ENCODE assay signal across 8 cellular contexts in genomic region chr9:130053109-130053503, GRCh38. TPM values are rescaled to one million over a fixed set of nuclear protein-coding genes. Genes with fewer than 3 reads are reported as not detected.
DNase-seq lines count a peak whose midpoint lies in the region; ATAC-seq and TF ChIP-seq lines count a peak whose summit lies in the region.

No MANE protein-coding gene starts in this region.

- no peaks in the 10 kb centered on the region for H4K20me1 ChIP-seq in GM23338 (replicated peaks; ENCODE audit: insufficient read depth)

- H3F3A ChIP-seq in GM23338 (replicated peaks; ENCODE audit: low read depth) = 0 out of 2 replicates have a peak, but pooled peaks cover 7% of the 10 kb centered on the region

- H3K36me3 ChIP-seq in GM23338 (ENCODE audit: insufficient read depth) = no peaks in the 10 kb centered on the region
- peaks cover 0 to 4% of the 10 kb centered on the region in 2 donors for H3K36me3 ChIP-seq in gastroesophageal sphincter
- peaks cover 3% of the 10 kb centered on the region for H3K36me3 ChIP-seq in skeletal muscle satellite cell (ENCODE audit: insufficient read depth, low read length)

- H3K4me1 ChIP-seq in GM23338 (ENCODE audit: insufficient read depth) (peaks cover 32% of the 10 kb centered on the region; the same call in 1 of the 2 replicates), gastroesophageal sphincter (peaks cover 0 to 44% (median 11%) of the 10 kb centered on the region in 3 donors), skeletal muscle satellite cell (ENCODE audit: control insufficient read depth, insufficient read depth, low read length) (peaks cover 3% of the 10 kb centered on the region)

- no peaks in the 10 kb centered on the region for H3K9me3 ChIP-seq in gastroesophageal sphincter
- no peaks in the 10 kb centered on the region for H3K9me3 ChIP-seq in skeletal muscle satellite cell (replicated peaks; ENCODE audit: low read length)

- no peaks in the 10 kb centered on the region for H3K27me3 ChIP-seq in GM23338 (ENCODE audit: insufficient read depth)
- H3K27me3 ChIP-seq in gastroesophageal sphincter = no peaks in the 10 kb centered on the region
- H3K27me3 ChIP-seq in skeletal muscle satellite cell (ENCODE audit: control insufficient read depth, insufficient read depth, low read length) = no peaks in the 10 kb centered on the region

- no peak for TF ChIP-seq POLR2A in gastroesophageal sphincter (IDR thresholded peaks at IDR 0.05)

- peak overlapping the region; percentile 98 for H2AFZ ChIP-seq in GM23338

- peak overlapping the region; percentile 96 for H3K4me3 Mint-ChIP-seq in GM23338
- peak overlapping the region; percentile 92 for H3K4me3 Mint-ChIP-seq in WTC11

- H3K9me2 ChIP-seq in GM23338 (ENCODE audit: insufficient read depth) = no peaks in the 10 kb centered on the region

- ATAC-seq in GM23338 = no peak
- no peak for ATAC-seq in WTC11
- no peak for ATAC-seq in gastroesophageal sphincter

- H3K4me2 ChIP-seq in GM23338 (peak overlapping the region; percentile 94), skeletal muscle satellite cell (ENCODE audit: low read length) (peak overlapping the region; percentile 92)

- DNase-seq in GM23338 (ENCODE audit: low spot score) (no peak), WTC11 (ENCODE audit: low spot score) (no peak), NCI-H2081 treated with DMSO at 0.1 percent for 48 hours (lab: John Stamatoyannopoulos, UW) (no peak), head of caudate nucleus (no peak), amniotic stem cell (lab: John Stamatoyannopoulos, UW) (no peak), putamen (ENCODE audit: low spot score) (no peak)

- POLR2A ChIA-PET in WTC11 (lab: Charles Lee) = interaction anchor here (0.7 to 1.0 kb wide), 2 partner anchors 9 to 218 kb away, joined by 4 read pairs; no protein-coding TSS in a partner anchor

- H3K27ac ChIP-seq in GM23338 (ENCODE audit: low read depth) (peak overlapping the region; percentile 79), gastroesophageal sphincter (peak overlapping the region; percentile 27 to 95 (median 92))

- TF ChIP-seq CTCF in GM23338 (conservative IDR thresholded peaks at IDR 0.05; ENCODE audit: low read depth in 2 of 2) (no peak), WTC11 (IDR thresholded peaks at IDR 0.05) (no peak), gastroesophageal sphincter (IDR thresholded peaks at IDR 0.05) (no peak)

- H3K36me3 Mint-ChIP-seq in GM23338 (ENCODE audit: low read depth) = no peaks in the 10 kb centered on the region; the same call in 2 of the 3 replicates
- no peaks in the 10 kb centered on the region for H3K36me3 Mint-ChIP-seq in WTC11

- peaks cover 14% of the 10 kb centered on the region for H3K4me1 Mint-ChIP-seq in GM23338
- peaks cover 34% of the 10 kb centered on the region for H3K4me1 Mint-ChIP-seq in WTC11

- CTCF ChIA-PET in WTC11 (lab: Charles Lee) = interaction anchor here (0.7 to 1.8 kb wide), 9 partner anchors 10 to 380 kb away, joined by 3 to 5 read pairs (median 4); partner anchors contain the start of gene FNBP1

- intact Hi-C loops in head of caudate nucleus (cut with DNase I) = no loop called here

- H3K9me3 Mint-ChIP-seq in GM23338 (no peaks in the 10 kb centered on the region), WTC11 (no peaks in the 10 kb centered on the region)

- WGBS in gastroesophageal sphincter (ENCODE audit: low coverage in 1 of 2), 2 donors = 3 to 14% methylated on average over 6 to 9 of the region's 9 CpGs

- H3K27ac Mint-ChIP-seq in GM23338 (peak overlapping the region; percentile 72), WTC11 (peak overlapping the region; percentile 68)

- H3K79me2 ChIP-seq in GM23338 (replicated peaks; ENCODE audit: insufficient read depth) = peaks cover 48% of the 10 kb centered on the region

- no peak for TF ChIP-seq EP300 in gastroesophageal sphincter (IDR thresholded peaks at IDR 0.05)

- H3K27me3 Mint-ChIP-seq in GM23338 (ENCODE audit: insufficient read depth, low read depth, poor library complexity) (peaks cover 3% of the 10 kb centered on the region), WTC11 (ENCODE audit: low read depth) (no peaks in the 10 kb centered on the region)

- H3K4me3 ChIP-seq in GM23338 (peak overlapping the region; percentile 98), gastroesophageal sphincter (peak overlapping the region; percentile 85 to 88), skeletal muscle satellite cell (ENCODE audit: low read length) (peak overlapping the region; percentile 98)

- H3K9ac ChIP-seq in skeletal muscle satellite cell (ENCODE audit: low read depth, low read length) = peak overlapping the region; percentile 98

TF ChIP-seq in WTC11, 78 proteins besides CTCF, POLR2A, EP300 and RAD21:
- no peak for TF ChIP-seq EMX1 (CRISPR knock-in tag; IDR thresholded peaks at IDR 0.05)
- no peak for TF ChIP-seq ZNF219 (CRISPR knock-in tag; IDR thresholded peaks at IDR 0.05; ENCODE audit: borderline replicate concordance)
- TF ChIP-seq, protein P1, sequence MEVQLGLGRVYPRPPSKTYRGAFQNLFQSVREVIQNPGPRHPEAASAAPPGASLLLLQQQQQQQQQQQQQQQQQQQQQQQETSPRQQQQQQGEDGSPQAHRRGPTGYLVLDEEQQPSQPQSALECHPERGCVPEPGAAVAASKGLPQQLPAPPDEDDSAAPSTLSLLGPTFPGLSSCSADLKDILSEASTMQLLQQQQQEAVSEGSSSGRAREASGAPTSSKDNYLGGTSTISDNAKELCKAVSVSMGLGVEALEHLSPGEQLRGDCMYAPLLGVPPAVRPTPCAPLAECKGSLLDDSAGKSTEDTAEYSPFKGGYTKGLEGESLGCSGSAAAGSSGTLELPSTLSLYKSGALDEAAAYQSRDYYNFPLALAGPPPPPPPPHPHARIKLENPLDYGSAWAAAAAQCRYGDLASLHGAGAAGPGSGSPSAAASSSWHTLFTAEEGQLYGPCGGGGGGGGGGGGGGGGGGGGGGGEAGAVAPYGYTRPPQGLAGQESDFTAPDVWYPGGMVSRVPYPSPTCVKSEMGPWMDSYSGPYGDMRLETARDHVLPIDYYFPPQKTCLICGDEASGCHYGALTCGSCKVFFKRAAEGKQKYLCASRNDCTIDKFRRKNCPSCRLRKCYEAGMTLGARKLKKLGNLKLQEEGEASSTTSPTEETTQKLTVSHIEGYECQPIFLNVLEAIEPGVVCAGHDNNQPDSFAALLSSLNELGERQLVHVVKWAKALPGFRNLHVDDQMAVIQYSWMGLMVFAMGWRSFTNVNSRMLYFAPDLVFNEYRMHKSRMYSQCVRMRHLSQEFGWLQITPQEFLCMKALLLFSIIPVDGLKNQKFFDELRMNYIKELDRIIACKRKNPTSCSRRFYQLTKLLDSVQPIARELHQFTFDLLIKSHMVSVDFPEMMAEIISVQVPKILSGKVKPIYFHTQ (CRISPR knock-in tag; IDR thresholded peaks at IDR 0.05) = no peak
- TF ChIP-seq ETV6 (CRISPR knock-in tag; IDR thresholded peaks at IDR 0.05) = no peak
- TF ChIP-seq, protein P2, sequence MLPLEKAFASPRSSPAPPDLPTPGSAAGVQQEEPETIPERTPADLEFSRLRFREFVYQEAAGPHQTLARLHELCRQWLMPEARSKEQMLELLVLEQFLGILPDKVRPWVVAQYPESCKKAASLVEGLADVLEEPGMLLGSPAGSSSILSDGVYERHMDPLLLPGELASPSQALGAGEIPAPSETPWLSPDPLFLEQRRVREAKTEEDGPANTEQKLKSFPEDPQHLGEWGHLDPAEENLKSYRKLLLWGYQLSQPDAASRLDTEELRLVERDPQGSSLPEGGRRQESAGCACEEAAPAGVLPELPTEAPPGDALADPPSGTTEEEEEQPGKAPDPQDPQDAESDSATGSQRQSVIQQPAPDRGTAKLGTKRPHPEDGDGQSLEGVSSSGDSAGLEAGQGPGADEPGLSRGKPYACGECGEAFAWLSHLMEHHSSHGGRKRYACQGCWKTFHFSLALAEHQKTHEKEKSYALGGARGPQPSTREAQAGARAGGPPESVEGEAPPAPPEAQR (CRISPR knock-in tag; IDR thresholded peaks at IDR 0.05) = no peak
- no peak for TF ChIP-seq SMAD4 (CRISPR knock-in tag; IDR thresholded peaks at IDR 0.05)
TF ChIP-seq in WTC11: peak in this region for 0.

RNA-seq across cellular contexts. Expression of gene GPR107, which starts 0.6 kb away (rescaled TPM):
- 18.4 and 30.7 TPM in 2 replicates for total RNA-seq in GM23338 (2014; rRNA removed; shearing (Covaris generic))
- 6.2 and 7.3 TPM in 2 replicates for polyA plus RNA-seq in GM23338 (2016; fragmentation: Nextera tagmentation; extraction: Ambion mirVana)
- total RNA-seq in WTC11 (2021) (33.2 to 36.4 TPM (median 34.7 TPM) in 3 replicates), gastroesophageal sphincter (10 to 100 TPM; 24.2 to 38.4 (median 30.4) TPM)
- 16.4 and 18.3 TPM in 2 replicates for total RNA-seq in skeletal muscle satellite cell (2012; rRNA removed)

RNA-seq across cellular contexts. Expression of gene FNBP1, which starts 10.1 kb away (rescaled TPM):
- 25.0 and 28.8 TPM in 2 replicates for total RNA-seq in GM23338 (2014; rRNA removed; shearing (Covaris generic))
- polyA plus RNA-seq in GM23338 (2016; fragmentation: Nextera tagmentation; extraction: Ambion mirVana) = 26.6 and 27.4 TPM in 2 replicates
- total RNA-seq in WTC11 (2021) (38.1 to 43.6 TPM (median 38.4 TPM) in 3 replicates), gastroesophageal sphincter (100 to 1,000 TPM; 119 to 343 (median 188) TPM)
- 18.0 and 23.4 TPM in 2 replicates for total RNA-seq in skeletal muscle satellite cell (2012; rRNA removed)
